Comparison of ENCODE assay signal across 25 cellular contexts in genomic region chr10:100153239-100153840, GRCh38. TPM values are rescaled to one million over a fixed set of nuclear protein-coding genes. Genes with fewer than 3 reads are reported as not detected.
DNase-seq lines count a peak whose midpoint lies in the region; FAIRE-seq and TF ChIP-seq lines count a peak whose summit lies in the region.
"Had no signal": no experiment of that assay in that cellular context is flagged by ENCODE, and none has a peak within 500 bp of the region (broad histone marks: within the 10 kb centered on the region; RNA-seq: fewer than 3 reads in every experiment).

No MANE protein-coding gene starts in this region.

- no peaks in the 10 kb centered on the region for H3K9me3 ChIP-seq in keratinocyte (ENCODE audit: control insufficient read depth, low read depth, low read length)
- no peaks in the 10 kb centered on the region for H3K9me3 ChIP-seq in transverse colon
- H3K9me3 ChIP-seq in vagina, result no peaks in the 10 kb centered on the region
- H3K9me3 ChIP-seq: A549, ascending aorta, BE2C, MG63, Peyer's patch, SJCRH30 had no signal

- H3K9me1 ChIP-seq in keratinocyte (ENCODE audit: control insufficient read depth, extremely low read depth, insufficient read depth, low read length), result no peaks in the 10 kb centered on the region

- no peak for DNase-seq in activated T-cell treated with anti-CD3 and anti-CD28 coated beads, Interleukin-2, amount 50 U/mL, for 24 hours
- DNase-seq in activated T-cell treated with anti-CD3 and anti-CD28 coated beads, Interleukin-2, amount 50 U/mL, for 1 hour, result no peak
- DNase-seq in HS-5 (ENCODE audit: low read depth), result peak; percentile 31
- no peak for DNase-seq in activated T-helper 1 cell treated with anti-CD3 and anti-CD28 coated beads, Interleukin-12 subunit alpha, Interleukin-12 subunit beta, Interleukin-2, Interleukin-4 antibody, amounts not matched to agents 30 ng/mL and 10 ng/mL and 1 ng/mL, durations not matched to agents 14 hours and 24 hours and 36 hours (ENCODE audit: low spot score)
- DNase-seq in keratinocyte (ENCODE audit: low read depth, low spot score), result no peak
- no peak for DNase-seq in transverse colon
- DNase-seq in vagina (ENCODE audit: extremely low spot score in 2 of 2), result no peak
- DNase-seq in NCI-H1417 (lab: John Stamatoyannopoulos, UW), result no peak
- DNase-seq: activated CD4-positive, alpha-beta T cell treated with anti-CD3 and anti-CD28 coated beads, Interleukin-2, amount 50 U/mL, for 4 hours; activated naive CD4-positive, alpha-beta T cell; BE2C; central memory CD4-positive, alpha-beta T cell; DMS53; GDM1; glutamatergic neuron; MG63; NCI-H1694; NCI-H524; Peyer's patch; SJCRH30 had no signal

- H2AFZ ChIP-seq in keratinocyte (ENCODE audit: control insufficient read depth, low read length), result no peak overlapping the region

- in situ Hi-C loops in transverse colon (cut with MboI; ENCODE audit: low pct_ligation_motif_present in 1 of 4, low pct_unique_long_range_greater_than_20kb in 1 of 4, low sequenced_read_pairs in 3 of 4), result no loop called here

- no peaks in the 10 kb centered on the region for H3K27me3 Mint-ChIP-seq in activated T-cell treated with anti-CD3 and anti-CD28 coated beads, Interleukin-2, amount 50 U/mL, for 24 hours
- no peaks in the 10 kb centered on the region for H3K27me3 Mint-ChIP-seq in activated T-helper 1 cell treated with anti-CD3 and anti-CD28 coated beads, Interleukin-12 subunit alpha, Interleukin-12 subunit beta, Interleukin-2, Interleukin-4 antibody, amounts not matched to agents 30 ng/mL and 10 ng/mL and 1 ng/mL, durations not matched to agents 14 hours and 24 hours and 36 hours (ENCODE audit: insufficient read depth)
- H3K27me3 Mint-ChIP-seq: dendritic cell treated with granulocyte-macrophage colony-stimulating factor and Interleukin-4, amounts not matched to agents 40 ng/mL and 50 ng/mL, for 4 days had no signal

- no peak for TF ChIP-seq CTCF in keratinocyte (optimal IDR thresholded peaks at IDR 0.05 in 1 of 3, IDR thresholded peaks at IDR 0.05 in 1 of 3, conservative IDR thresholded peaks at IDR 0.05 in 1 of 3; ENCODE audit: extremely low read depth in 1 of 3, insufficient read depth in 2 of 3, low read length in 3 of 3)
- no peak for TF ChIP-seq CTCF in transverse colon (IDR thresholded peaks at IDR 0.05)
- no peak for TF ChIP-seq CTCF in vagina (IDR thresholded peaks at IDR 0.05)

- H3K4me3 Mint-ChIP-seq in activated T-cell treated with anti-CD3 and anti-CD28 coated beads, Interleukin-2, amount 50 U/mL, for 24 hours, result no peak overlapping the region
- H3K4me3 Mint-ChIP-seq in activated T-helper 1 cell treated with anti-CD3 and anti-CD28 coated beads, Interleukin-12 subunit alpha, Interleukin-12 subunit beta, Interleukin-2, Interleukin-4 antibody, amounts not matched to agents 30 ng/mL and 10 ng/mL and 1 ng/mL, durations not matched to agents 14 hours and 24 hours and 36 hours, result no peak overlapping the region
- H3K4me3 Mint-ChIP-seq: dendritic cell treated with granulocyte-macrophage colony-stimulating factor and Interleukin-4, amounts not matched to agents 40 ng/mL and 50 ng/mL, for 4 days had no signal

- dilution Hi-C loops in keratinocyte (cut with MboI; ENCODE audit: extremely low pct_ligation_motif_present, low sequenced_read_pairs), result no loop called here

- intact Hi-C loops in activated T-helper 1 cell treated with anti-CD3 and anti-CD28 coated beads, Interleukin-12 subunit alpha, Interleukin-12 subunit beta, Interleukin-2, Interleukin-4 antibody, amounts not matched to agents 30 ng/mL and 10 ng/mL and 1 ng/mL, durations not matched to agents 14 hours and 24 hours and 36 hours (cut with micrococcal nuclease), result no loop called here
- intact Hi-C loops in transverse colon (cut with DNase I; ENCODE audit: low total_unique reads), result no loop called here
- intact Hi-C loops in vagina (cut with DNase I), result no loop called here

- no peak for TF ChIP-seq EP300 in transverse colon (IDR thresholded peaks at IDR 0.05; ENCODE audit: low read depth)

- no peak for FAIRE-seq in keratinocyte (lab: Jason Lieb, UNC)
- FAIRE-seq: A549, endometrium had no signal

- H3K36me3 Mint-ChIP-seq in activated T-cell treated with anti-CD3 and anti-CD28 coated beads, Interleukin-2, amount 50 U/mL, for 24 hours (ENCODE audit: low read depth), result peaks cover 90% of the 10 kb centered on the region
- peaks cover 54% of the 10 kb centered on the region for H3K36me3 Mint-ChIP-seq in activated T-helper 1 cell treated with anti-CD3 and anti-CD28 coated beads, Interleukin-12 subunit alpha, Interleukin-12 subunit beta, Interleukin-2, Interleukin-4 antibody, amounts not matched to agents 30 ng/mL and 10 ng/mL and 1 ng/mL, durations not matched to agents 14 hours and 24 hours and 36 hours (ENCODE audit: low read depth)

- peaks cover 8 to 43% of the 10 kb centered on the region in 2 experiments for H3K36me3 ChIP-seq in keratinocyte (ENCODE audit: control insufficient read depth in 2 of 2, extremely low read depth in 1 of 2, insufficient read depth in 2 of 2, low read length in 2 of 2)
- H3K36me3 ChIP-seq in transverse colon, result peaks cover 0 to 74% (median 30%) of the 10 kb centered on the region in 4 donors
- H3K36me3 ChIP-seq in vagina, result peaks cover 0 to 54% of the 10 kb centered on the region in 2 donors

- H3K27ac ChIP-seq in keratinocyte (ENCODE audit: control insufficient read depth, insufficient read depth, low read length) (peak overlapping the region; percentile 23), transverse colon (no peak overlapping the region), vagina (no peak overlapping the region)
- H3K27ac ChIP-seq: A549, ascending aorta, SJCRH30, VCaP had no signal

- H3K27me3 ChIP-seq in keratinocyte (ENCODE audit: control insufficient read depth, extremely low read depth, insufficient read depth, low read length) (no peaks in the 10 kb centered on the region), transverse colon (no peaks in the 10 kb centered on the region), vagina (no peaks in the 10 kb centered on the region)
- H3K27me3 ChIP-seq: ascending aorta, BE2C, MG63, Peyer's patch, SJCRH30 had no signal

- H3K4me3 ChIP-seq in keratinocyte (ENCODE audit: control insufficient read depth in 2 of 3, extremely low read depth in 1 of 3, insufficient read depth in 2 of 3, low read depth in 1 of 3, low read length in 3 of 3) (no peak overlapping the region), transverse colon (no peak overlapping the region), vagina (no peak overlapping the region)
- H3K4me3 ChIP-seq: A549, ascending aorta, MG63, Peyer's patch, SJCRH30 had no signal

- peak overlapping the region; percentile 63 for H3K27ac Mint-ChIP-seq in activated T-cell treated with anti-CD3 and anti-CD28 coated beads, Interleukin-2, amount 50 U/mL, for 24 hours
- H3K27ac Mint-ChIP-seq in activated T-helper 1 cell treated with anti-CD3 and anti-CD28 coated beads, Interleukin-12 subunit alpha, Interleukin-12 subunit beta, Interleukin-2, Interleukin-4 antibody, amounts not matched to agents 30 ng/mL and 10 ng/mL and 1 ng/mL, durations not matched to agents 14 hours and 24 hours and 36 hours, result peak overlapping the region; percentile 32
- H3K27ac Mint-ChIP-seq: dendritic cell treated with granulocyte-macrophage colony-stimulating factor and Interleukin-4, amounts not matched to agents 40 ng/mL and 50 ng/mL, for 4 days had no signal

- no peak overlapping the region for H3K9ac ChIP-seq in keratinocyte (ENCODE audit: control insufficient read depth, extremely low read depth, insufficient read depth, low read length)

- peak overlapping the region; percentile 6 for H3K4me2 ChIP-seq in keratinocyte (ENCODE audit: control insufficient read depth, extremely low read depth, insufficient read depth, low read depth, low read length)
- H3K4me2 ChIP-seq: A549 had no signal

- H3K4me1 Mint-ChIP-seq in activated T-cell treated with anti-CD3 and anti-CD28 coated beads, Interleukin-2, amount 50 U/mL, for 24 hours (ENCODE audit: low read depth), result peaks cover 57% of the 10 kb centered on the region
- H3K4me1 Mint-ChIP-seq in activated T-helper 1 cell treated with anti-CD3 and anti-CD28 coated beads, Interleukin-12 subunit alpha, Interleukin-12 subunit beta, Interleukin-2, Interleukin-4 antibody, amounts not matched to agents 30 ng/mL and 10 ng/mL and 1 ng/mL, durations not matched to agents 14 hours and 24 hours and 36 hours (ENCODE audit: low read depth), result peaks cover 48% of the 10 kb centered on the region

- TF ChIP-seq POLR2A in transverse colon (IDR thresholded peaks at IDR 0.05) (no peak), vagina (IDR thresholded peaks at IDR 0.05) (no peak)

- no peaks in the 10 kb centered on the region for H3K9me3 Mint-ChIP-seq in activated T-cell treated with anti-CD3 and anti-CD28 coated beads, Interleukin-2, amount 50 U/mL, for 24 hours
- H3K9me3 Mint-ChIP-seq in activated T-helper 1 cell treated with anti-CD3 and anti-CD28 coated beads, Interleukin-12 subunit alpha, Interleukin-12 subunit beta, Interleukin-2, Interleukin-4 antibody, amounts not matched to agents 30 ng/mL and 10 ng/mL and 1 ng/mL, durations not matched to agents 14 hours and 24 hours and 36 hours, result no peaks in the 10 kb centered on the region
- H3K9me3 Mint-ChIP-seq: dendritic cell treated with granulocyte-macrophage colony-stimulating factor and Interleukin-4, amounts not matched to agents 40 ng/mL and 50 ng/mL, for 4 days had no signal

- no peaks in the 10 kb centered on the region for H3K79me2 ChIP-seq in keratinocyte (ENCODE audit: control insufficient read depth, insufficient read depth, low read length)

- 90 to 91% methylated on average over 4 of the region's 4 CpGs for WGBS in transverse colon (ENCODE audit: low coverage in 1 of 2), 2 donors

- H3K4me1 ChIP-seq in keratinocyte (ENCODE audit: control insufficient read depth, extremely low read depth, insufficient read depth, low read length), result peaks cover 37% of the 10 kb centered on the region
- no peaks in the 10 kb centered on the region for H3K4me1 ChIP-seq in transverse colon
- no peaks in the 10 kb centered on the region for H3K4me1 ChIP-seq in vagina
- H3K4me1 ChIP-seq: ascending aorta, Peyer's patch, SJCRH30 had no signal

- no peaks in the 10 kb centered on the region for H4K20me1 ChIP-seq in keratinocyte (ENCODE audit: control insufficient read depth, extremely low read depth, insufficient read depth, low read length)

RNA-seq across cellular contexts. Expression of gene ERLIN1, which starts 32.5 kb away (rescaled TPM):
- total RNA-seq in activated T-helper 1 cell treated with anti-CD3 and anti-CD28 coated beads, Interleukin-12 subunit alpha, Interleukin-12 subunit beta, Interleukin-2, Interleukin-4 antibody, amounts not matched to agents 30 ng/mL and 10 ng/mL and 1 ng/mL, durations not matched to agents 14 hours and 24 hours and 36 hours, result 16.6 and 19.4 TPM in 2 replicates
- polyA plus RNA-seq in keratinocyte, result 26.0 to 49.2 TPM (median 45.6 TPM) in 3 replicates
- polyA plus RNA-seq in keratinocyte (2011; ENCODE audit: low read depth), result 37.1 TPM
- polyA plus RNA-seq in keratinocyte (2011; cell fraction: cytosol; rRNA removed), result 15.3 and 26.4 TPM in 2 replicates
- 38.9 and 43.8 TPM in 2 replicates for polyA plus RNA-seq in keratinocyte (2011; cell fraction: nucleus; rRNA removed)
- polyA plus RNA-seq in keratinocyte (2012; ENCODE audit: low replicate concordance), result 24.4 and 41.0 TPM in 2 replicates
- polyA minus RNA-seq in keratinocyte, result 11.0 to 36.1 TPM (median 15.9 TPM) in 3 replicates
- 14.2 TPM for polyA minus RNA-seq in keratinocyte (2011; cell fraction: cytosol; rRNA and poly(A)+ RNA removed)
- 17.5 and 44.1 TPM in 2 replicates for polyA minus RNA-seq in keratinocyte (2011; cell fraction: nucleus; rRNA and poly(A)+ RNA removed)
- total RNA-seq in transverse colon (10 to 100 TPM; 21.7 to 41.0 (median 39.6) TPM), vagina (25.5 TPM)
